Comparison of ENCODE assay signal across 13 cellular contexts in genomic region chr5:89878140-89878570, GRCh38.
DNase-seq lines count a peak whose midpoint lies in the region; ATAC-seq and TF ChIP-seq lines count a peak whose summit lies in the region.
"Had no signal": no experiment of that assay in that cellular context is flagged by ENCODE, and none has a peak within 500 bp of the region (broad histone marks: within the 10 kb centered on the region; RNA-seq: fewer than 3 reads in every experiment).

No MANE protein-coding gene starts in this region.

- CTCF ChIA-PET in A673 (lab: Charles Lee) = interaction anchor here (0.6 kb wide), 1 partner anchor 120 kb away, joined by 3 read pairs; no protein-coding TSS in a partner anchor

- intact Hi-C loops in A673 (cut with micrococcal nuclease; ENCODE audit: unreplicated experiment) = no loop called here

- POLR2A ChIA-PET in A673 (lab: Charles Lee; ENCODE audit: low non-redundant PET) = no interaction called here

- no peaks in the 10 kb centered on the region; the same call in 1 of the 2 replicates for H3K27me3 Mint-ChIP-seq in HFFc6 (ENCODE audit: insufficient read depth)
- H3K27me3 Mint-ChIP-seq: activated CD4-positive, alpha-beta memory T cell treated with anti-CD3 and anti-CD28 coated beads for 36 hours had no signal

- DNase-seq in A673 (ENCODE audit: low spot score) (peak; percentile 80), HFFc6 (peak; percentile 5), foreskin fibroblast (peak; percentile 23 to 59), 8988T (no peak), amygdala (lab: John Stamatoyannopoulos, UW) (no peak)
- no peak for DNase-seq in stimulated activated CD4-positive, alpha-beta T cell treated with anti-CD3 and anti-CD28 coated beads, Interleukin-2, amount 100 ng/mL, for 48 hours
- DNase-seq: activated CD4-positive, alpha-beta memory T cell treated with anti-CD3 and anti-CD28 coated beads for 36 hours; COR-L47; dorsolateral prefrontal cortex; NCI-H524 treated with DMSO at 0.1 percent for 48 hours; stimulated activated CD4-positive, alpha-beta T cell treated with anti-CD3 and anti-CD28 coated beads, Interleukin-1b, Interleukin-23, amount 100 ng/mL, for 48 hours had no signal

- H3K4me3 ChIP-seq in A673 (ENCODE audit: low read depth, low read length, poor library complexity, severe bottlenecking) = no peak overlapping the region
- H3K4me3 ChIP-seq in foreskin fibroblast (ENCODE audit: low read depth in 1 of 2, low read length in 2 of 2) = no peak overlapping the region
- H3K4me3 ChIP-seq: dorsolateral prefrontal cortex had no signal

- H3K4me1 Mint-ChIP-seq in HFFc6 (ENCODE audit: low read depth) = no peaks in the 10 kb centered on the region

- H3K9me3 Mint-ChIP-seq in HFFc6 = peaks cover 31% of the 10 kb centered on the region

- no peak for TF ChIP-seq CTCF in A673 (conservative IDR thresholded peaks at IDR 0.05; ENCODE audit: low read depth, low read length)
- no peak for TF ChIP-seq CTCF in HFFc6 (IDR thresholded peaks at IDR 0.05)
- no peak for TF ChIP-seq CTCF in foreskin fibroblast (IDR thresholded peaks at IDR 0.05; ENCODE audit: low read depth, low read length)

- peaks cover 4% of the 10 kb centered on the region; the same call in 1 of the 2 replicates for H3K36me3 Mint-ChIP-seq in HFFc6 (ENCODE audit: low read depth)
- H3K36me3 Mint-ChIP-seq: activated CD4-positive, alpha-beta memory T cell treated with anti-CD3 and anti-CD28 coated beads for 36 hours had no signal

- no peak overlapping the region for H3K27ac Mint-ChIP-seq in HFFc6
- H3K27ac Mint-ChIP-seq: activated CD4-positive, alpha-beta memory T cell treated with anti-CD3 and anti-CD28 coated beads for 36 hours had no signal

- no peaks in the 10 kb centered on the region for H3K9me3 ChIP-seq in A673 (ENCODE audit: low read depth, low read length, poor library complexity, severe bottlenecking)

- H3K36me3 ChIP-seq in A673 (ENCODE audit: insufficient read depth, low read length, poor library complexity, severe bottlenecking) = no peaks in the 10 kb centered on the region

- no peak overlapping the region for H3K27ac ChIP-seq in A673 (ENCODE audit: low read depth, low read length, poor library complexity, severe bottlenecking)
- H3K27ac ChIP-seq: dorsolateral prefrontal cortex had no signal

- ATAC-seq in SK-N-SH treated with all-trans-retinoic acid at 6 μM for 48 hours (peak; percentile 93), HG02840 (IDR thresholded peaks at IDR 0.05; ENCODE audit: low FRiP score, unreplicated experiment) (no peak)

- BruUV-seq in A673 (replicated peaks; lab: Mats Ljungman, UMichigan) = no TSS peak

- H3K27me3 ChIP-seq in A673 (replicated peaks; ENCODE audit: insufficient read depth, low read depth, low read length, poor library complexity) = no peaks in the 10 kb centered on the region
- H3K27me3 ChIP-seq: dorsolateral prefrontal cortex had no signal

- H3K4me3 Mint-ChIP-seq in HFFc6 = no peak overlapping the region
- H3K4me3 Mint-ChIP-seq: activated CD4-positive, alpha-beta memory T cell treated with anti-CD3 and anti-CD28 coated beads for 36 hours had no signal

- peaks cover 9% of the 10 kb centered on the region for H3K4me1 ChIP-seq in A673 (ENCODE audit: insufficient read depth, low read length, poor library complexity, severe bottlenecking)

TF ChIP-seq in SK-N-SH treated with all-trans-retinoic acid at 6 μM for 48 hours, 23 proteins besides CTCF, POLR2A, EP300 and RAD21:
- no peak for TF ChIP-seq RARB (CRISPR knock-in tag; IDR thresholded peaks at IDR 0.05)
- TF ChIP-seq CSDC2 (CRISPR knock-in tag; IDR thresholded peaks at IDR 0.05) = no peak

Comparison
In these comparisons a context has a peak if more than half of its experiments do, and no peak if none do; other contexts are left out.
1. DNase-seq: peak in A673 (single experiment), HFFc6 (single experiment) and foreskin fibroblast (2 of 2); none in 8988T (single experiment), stimulated activated CD4-positive, alpha-beta T cell treated with anti-CD3 and anti-CD28 coated beads, Interleukin-2, amount 100 ng/mL, for 48 hours (0 of 2) and amygdala (0 of 56).